ENCODE assay signal across 20 cellular contexts in genomic region chr5:6216516-6217075, GRCh38.
"Had no signal": no experiment of that assay in that cellular context is flagged by ENCODE, and none has a peak within 500 bp of the region (broad histone marks: within the 10 kb centered on the region; RNA-seq: fewer than 3 reads in every experiment).

No MANE protein-coding gene starts in this region.

- H3K4me1 ChIP-seq: left ventricle myocardium inferior, right atrium auricular region, right lobe of liver, upper lobe of right lung had no signal

- DNase-seq: hippocampal formation; immature natural killer cell; left ventricle myocardium inferior; naive thymus-derived CD8-positive, alpha-beta T cell; occipital lobe; ovary; right lobe of liver; stimulated activated CD4-positive, alpha-beta T cell treated with anti-CD3 and anti-CD28 coated beads, Interleukin-1b, Interleukin-23, amount 100 ng/mL, for 48 hours; stimulated activated CD4-positive, alpha-beta T cell treated with anti-CD3 and anti-CD28 coated beads, Interleukin-2, amount 100 ng/mL, for 48 hours; stimulated activated CD4-positive, alpha-beta T cell treated with anti-CD3 and anti-CD28 coated beads, Interleukin-4, amount 100 ng/mL, for 4 hours; stimulated activated CD8-positive, alpha-beta memory T cell treated with anti-CD3 and anti-CD28 coated beads, Interleukin-4, amount 100 ng/mL, for 48 hours; stimulated activated naive CD4-positive, alpha-beta T cell treated with Interleukin-2 at 50 U/mL for 16 hours; stimulated activated naive CD8-positive, alpha-beta T cell treated with anti-CD3 and anti-CD28 coated beads, Interleukin-15, amount 100 ng/mL, for 72 hours; upper lobe of right lung had no signal

- H3K36me3 ChIP-seq: left ventricle myocardium inferior, neutrophil, ovary, right atrium auricular region, right lobe of liver, tibial nerve, upper lobe of right lung had no signal

- H3K27me3 ChIP-seq: neutrophil, ovary, right atrium auricular region, right lobe of liver, tibial nerve, upper lobe of right lung had no signal

- H3K9me3 ChIP-seq: neutrophil, ovary, right atrium auricular region, right lobe of liver, upper lobe of right lung had no signal

- H3K4me3 ChIP-seq: left ventricle myocardium inferior, lung, ovary, right atrium auricular region, right lobe of liver, smooth muscle cell, tibial nerve, upper lobe of right lung had no signal

- ATAC-seq: naive thymus-derived CD8-positive, alpha-beta T cell; right lobe of liver; stimulated activated memory B cell treated with anti-CD40 and anti-IgM and Interleukin-4, amounts not matched to agents 10 μg/mL and 1 μg/mL and 100 μg/mL, for 72 hours; stimulated activated naive CD8-positive, alpha-beta T cell treated with anti-CD3 and anti-CD28 coated beads, Interleukin-15, amount 100 ng/mL, for 72 hours; upper lobe of right lung had no signal

- H3K4me2 ChIP-seq: smooth muscle cell had no signal

- H3K27ac ChIP-seq: left ventricle myocardium inferior, neutrophil, ovary, right atrium auricular region, right lobe of liver, tibial nerve, upper lobe of right lung had no signal
